Comparison of ENCODE assay signal across 1 cellular context in genomic region chr1:225845633-225846259, GRCh38.
TF ChIP-seq lines count a peak whose summit lies in the region.

No MANE protein-coding gene starts in this region.

TF ChIP-seq in HEK293, 187 proteins besides CTCF, POLR2A, EP300 and RAD21 (continued from another document and continues in another):
- TF ChIP-seq, protein P1, sequence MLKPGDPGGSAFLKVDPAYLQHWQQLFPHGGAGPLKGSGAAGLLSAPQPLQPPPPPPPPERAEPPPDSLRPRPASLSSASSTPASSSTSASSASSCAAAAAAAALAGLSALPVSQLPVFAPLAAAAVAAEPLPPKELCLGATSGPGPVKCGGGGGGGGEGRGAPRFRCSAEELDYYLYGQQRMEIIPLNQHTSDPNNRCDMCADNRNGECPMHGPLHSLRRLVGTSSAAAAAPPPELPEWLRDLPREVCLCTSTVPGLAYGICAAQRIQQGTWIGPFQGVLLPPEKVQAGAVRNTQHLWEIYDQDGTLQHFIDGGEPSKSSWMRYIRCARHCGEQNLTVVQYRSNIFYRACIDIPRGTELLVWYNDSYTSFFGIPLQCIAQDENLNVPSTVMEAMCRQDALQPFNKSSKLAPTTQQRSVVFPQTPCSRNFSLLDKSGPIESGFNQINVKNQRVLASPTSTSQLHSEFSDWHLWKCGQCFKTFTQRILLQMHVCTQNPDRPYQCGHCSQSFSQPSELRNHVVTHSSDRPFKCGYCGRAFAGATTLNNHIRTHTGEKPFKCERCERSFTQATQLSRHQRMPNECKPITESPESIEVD (tag by site-specific recombination; IDR thresholded peaks at IDR 0.05): no peak
- TF ChIP-seq TRIM28 (IDR thresholded peaks at IDR 0.05; ENCODE audit: borderline replicate concordance, low read length) (no peak), ZNF561 (tag by site-specific recombination; IDR thresholded peaks at IDR 0.05; ENCODE audit: borderline replicate concordance) (peak; percentile 73), ZFP3 (tag by site-specific recombination; IDR thresholded peaks at IDR 0.05; ENCODE audit: low read depth) (no peak), ZNF16 (tag by site-specific recombination; IDR thresholded peaks at IDR 0.05; ENCODE audit: low read depth) (no peak), ZNF121 (tag by site-specific recombination; IDR thresholded peaks at IDR 0.05) (no peak), ZNF558 (tag by site-specific recombination; IDR thresholded peaks at IDR 0.05) (no peak), ZNF423 (tag by site-specific recombination; IDR thresholded peaks at IDR 0.05) (no peak), ZFP37 (tag by site-specific recombination; IDR thresholded peaks at IDR 0.05) (peak; percentile 38; the same call in 1 of the 2 replicates), GFI1B (tag by site-specific recombination; IDR thresholded peaks at IDR 0.05) (no peak), YY1 (tag by site-specific recombination; IDR thresholded peaks at IDR 0.05) (no peak), GLIS2 (tag by site-specific recombination; IDR thresholded peaks at IDR 0.05) (peak; percentile 77), ZNF19 (tag by site-specific recombination; IDR thresholded peaks at IDR 0.05; ENCODE audit: low read depth) (no peak), ZNF223 (tag by site-specific recombination; IDR thresholded peaks at IDR 0.05) (no peak), ZNF175 (tag by site-specific recombination; IDR thresholded peaks at IDR 0.05) (no peak), MEIS1 (CRISPR knock-in tag; IDR thresholded peaks at IDR 0.05; ENCODE audit: borderline replicate concordance) (no peak), ZNF157 (tag by site-specific recombination; IDR thresholded peaks at IDR 0.05) (no peak), ZNF239 (tag by site-specific recombination; IDR thresholded peaks at IDR 0.05) (no peak), SCRT1 (tag by site-specific recombination; IDR thresholded peaks at IDR 0.05; ENCODE audit: borderline replicate concordance) (no peak), WT1 (tag by site-specific recombination; IDR thresholded peaks at IDR 0.05) (no peak), ZNF169 (tag by site-specific recombination; IDR thresholded peaks at IDR 0.05) (no peak), ZNF138 (tag by site-specific recombination; IDR thresholded peaks at IDR 0.05; ENCODE audit: borderline replicate concordance) (no peak), ZNF660 (tag by site-specific recombination; IDR thresholded peaks at IDR 0.05) (no peak; the same call in 1 of the 2 replicates), ZNF302 (tag by site-specific recombination; IDR thresholded peaks at IDR 0.05; ENCODE audit: low read depth) (no peak), ZBTB1 (tag by site-specific recombination; IDR thresholded peaks at IDR 0.05) (no peak), ZNF623 (tag by site-specific recombination; IDR thresholded peaks at IDR 0.05) (no peak), KLF8 (tag by site-specific recombination; IDR thresholded peaks at IDR 0.05) (0 out of 2 replicates have a peak, but pooled peaks have one; percentile 56), ZNF433 (tag by site-specific recombination; IDR thresholded peaks at IDR 0.05; ENCODE audit: low read depth) (no peak), ZNF214 (tag by site-specific recombination; IDR thresholded peaks at IDR 0.05; ENCODE audit: borderline replicate concordance) (no peak), ZNF292 (tag by site-specific recombination; IDR thresholded peaks at IDR 0.05; ENCODE audit: borderline replicate concordance, low read depth) (no peak), SP7 (tag by site-specific recombination; IDR thresholded peaks at IDR 0.05) (no peak; the same call in 1 of the 2 replicates), ZNF596 (tag by site-specific recombination; IDR thresholded peaks at IDR 0.05) (no peak), OVOL3 (tag by site-specific recombination; IDR thresholded peaks at IDR 0.05) (no peak), ZNF544 (tag by site-specific recombination; IDR thresholded peaks at IDR 0.05) (no peak), ZNF785 (tag by site-specific recombination; IDR thresholded peaks at IDR 0.05) (no peak), ZNF629 (tag by site-specific recombination; IDR thresholded peaks at IDR 0.05) (no peak), ZNF366 (tag by site-specific recombination; conservative IDR thresholded peaks at IDR 0.05) (no peak), ZXDB (tag by site-specific recombination; IDR thresholded peaks at IDR 0.05) (peak; percentile 53; the same call in 1 of the 2 replicates), ZNF132 (tag by site-specific recombination; IDR thresholded peaks at IDR 0.05; ENCODE audit: borderline replicate concordance) (no peak), BCL11B (tag by site-specific recombination; IDR thresholded peaks at IDR 0.05; ENCODE audit: low read depth) (peak; percentile 73; the same call in 1 of the 2 replicates), ZNF404 (tag by site-specific recombination; IDR thresholded peaks at IDR 0.05) (no peak), ZBTB17 (tag by site-specific recombination; IDR thresholded peaks at IDR 0.05) (0 out of 2 replicates have a peak, but pooled peaks have one; percentile 34), ZNF146 (tag by site-specific recombination; IDR thresholded peaks at IDR 0.05) (no peak), ZNF626 (tag by site-specific recombination; IDR thresholded peaks at IDR 0.05) (no peak), IKZF3 (tag by site-specific recombination; IDR thresholded peaks at IDR 0.05) (peak; percentile 92), ZNF645 (tag by site-specific recombination; IDR thresholded peaks at IDR 0.05) (no peak), ZNF585B (tag by site-specific recombination; IDR thresholded peaks at IDR 0.05) (no peak; the same call in 1 of the 2 replicates), YY2 (tag by site-specific recombination; IDR thresholded peaks at IDR 0.05) (no peak), ZNF624 (tag by site-specific recombination; IDR thresholded peaks at IDR 0.05) (no peak), ZNF184 (tag by site-specific recombination; IDR thresholded peaks at IDR 0.05) (no peak), ZNF514 (tag by site-specific recombination; IDR thresholded peaks at IDR 0.05) (no peak), HOXD13 (CRISPR knock-in tag; IDR thresholded peaks at IDR 0.05; ENCODE audit: borderline replicate concordance) (no peak), ZBTB48 (tag by site-specific recombination; IDR thresholded peaks at IDR 0.05) (peak; percentile 41; the same call in 1 of the 2 replicates), ZNF600 (tag by site-specific recombination; IDR thresholded peaks at IDR 0.05) (peak; percentile 27; the same call in 1 of the 2 replicates), ZNF324 (tag by site-specific recombination; IDR thresholded peaks at IDR 0.05) (no peak), ZNF114 (tag by site-specific recombination; IDR thresholded peaks at IDR 0.05) (no peak), ZBTB21 (tag by site-specific recombination; IDR thresholded peaks at IDR 0.05) (no peak), SALL2 (tag by site-specific recombination; IDR thresholded peaks at IDR 0.05; ENCODE audit: borderline replicate concordance) (no peak), ZNF549 (tag by site-specific recombination; IDR thresholded peaks at IDR 0.05) (no peak), ZNF394 (tag by site-specific recombination; IDR thresholded peaks at IDR 0.05; ENCODE audit: borderline replicate concordance) (no peak)
- TF ChIP-seq, protein P2, sequence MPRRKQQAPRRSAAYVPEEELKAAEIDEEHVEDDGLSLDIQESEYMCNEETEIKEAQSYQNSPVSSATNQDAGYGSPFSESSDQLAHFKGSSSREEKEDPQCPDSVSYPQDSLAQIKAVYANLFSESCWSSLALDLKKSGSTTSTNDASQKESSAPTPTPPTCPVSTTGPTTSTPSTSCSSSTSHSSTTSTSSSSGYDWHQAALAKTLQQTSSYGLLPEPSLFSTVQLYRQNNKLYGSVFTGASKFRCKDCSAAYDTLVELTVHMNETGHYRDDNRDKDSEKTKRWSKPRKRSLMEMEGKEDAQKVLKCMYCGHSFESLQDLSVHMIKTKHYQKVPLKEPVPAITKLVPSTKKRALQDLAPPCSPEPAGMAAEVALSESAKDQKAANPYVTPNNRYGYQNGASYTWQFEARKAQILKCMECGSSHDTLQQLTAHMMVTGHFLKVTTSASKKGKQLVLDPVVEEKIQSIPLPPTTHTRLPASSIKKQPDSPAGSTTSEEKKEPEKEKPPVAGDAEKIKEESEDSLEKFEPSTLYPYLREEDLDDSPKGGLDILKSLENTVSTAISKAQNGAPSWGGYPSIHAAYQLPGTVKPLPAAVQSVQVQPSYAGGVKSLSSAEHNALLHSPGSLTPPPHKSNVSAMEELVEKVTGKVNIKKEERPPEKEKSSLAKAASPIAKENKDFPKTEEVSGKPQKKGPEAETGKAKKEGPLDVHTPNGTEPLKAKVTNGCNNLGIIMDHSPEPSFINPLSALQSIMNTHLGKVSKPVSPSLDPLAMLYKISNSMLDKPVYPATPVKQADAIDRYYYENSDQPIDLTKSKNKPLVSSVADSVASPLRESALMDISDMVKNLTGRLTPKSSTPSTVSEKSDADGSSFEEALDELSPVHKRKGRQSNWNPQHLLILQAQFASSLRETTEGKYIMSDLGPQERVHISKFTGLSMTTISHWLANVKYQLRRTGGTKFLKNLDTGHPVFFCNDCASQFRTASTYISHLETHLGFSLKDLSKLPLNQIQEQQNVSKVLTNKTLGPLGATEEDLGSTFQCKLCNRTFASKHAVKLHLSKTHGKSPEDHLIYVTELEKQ (tag by site-specific recombination; IDR thresholded peaks at IDR 0.05; ENCODE audit: borderline replicate concordance): no peak
- TF ChIP-seq, protein P3, sequence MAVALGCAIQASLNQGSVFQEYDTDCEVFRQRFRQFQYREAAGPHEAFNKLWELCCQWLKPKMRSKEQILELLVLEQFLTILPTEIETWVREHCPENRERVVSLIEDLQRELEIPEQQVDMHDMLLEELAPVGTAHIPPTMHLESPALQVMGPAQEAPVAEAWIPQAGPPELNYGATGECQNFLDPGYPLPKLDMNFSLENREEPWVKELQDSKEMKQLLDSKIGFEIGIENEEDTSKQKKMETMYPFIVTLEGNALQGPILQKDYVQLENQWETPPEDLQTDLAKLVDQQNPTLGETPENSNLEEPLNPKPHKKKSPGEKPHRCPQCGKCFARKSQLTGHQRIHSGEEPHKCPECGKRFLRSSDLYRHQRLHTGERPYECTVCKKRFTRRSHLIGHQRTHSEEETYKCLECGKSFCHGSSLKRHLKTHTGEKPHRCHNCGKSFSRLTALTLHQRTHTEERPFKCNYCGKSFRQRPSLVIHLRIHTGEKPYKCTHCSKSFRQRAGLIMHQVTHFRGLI (tag by site-specific recombination; IDR thresholded peaks at IDR 0.05): no peak
- TF ChIP-seq, protein P4, sequence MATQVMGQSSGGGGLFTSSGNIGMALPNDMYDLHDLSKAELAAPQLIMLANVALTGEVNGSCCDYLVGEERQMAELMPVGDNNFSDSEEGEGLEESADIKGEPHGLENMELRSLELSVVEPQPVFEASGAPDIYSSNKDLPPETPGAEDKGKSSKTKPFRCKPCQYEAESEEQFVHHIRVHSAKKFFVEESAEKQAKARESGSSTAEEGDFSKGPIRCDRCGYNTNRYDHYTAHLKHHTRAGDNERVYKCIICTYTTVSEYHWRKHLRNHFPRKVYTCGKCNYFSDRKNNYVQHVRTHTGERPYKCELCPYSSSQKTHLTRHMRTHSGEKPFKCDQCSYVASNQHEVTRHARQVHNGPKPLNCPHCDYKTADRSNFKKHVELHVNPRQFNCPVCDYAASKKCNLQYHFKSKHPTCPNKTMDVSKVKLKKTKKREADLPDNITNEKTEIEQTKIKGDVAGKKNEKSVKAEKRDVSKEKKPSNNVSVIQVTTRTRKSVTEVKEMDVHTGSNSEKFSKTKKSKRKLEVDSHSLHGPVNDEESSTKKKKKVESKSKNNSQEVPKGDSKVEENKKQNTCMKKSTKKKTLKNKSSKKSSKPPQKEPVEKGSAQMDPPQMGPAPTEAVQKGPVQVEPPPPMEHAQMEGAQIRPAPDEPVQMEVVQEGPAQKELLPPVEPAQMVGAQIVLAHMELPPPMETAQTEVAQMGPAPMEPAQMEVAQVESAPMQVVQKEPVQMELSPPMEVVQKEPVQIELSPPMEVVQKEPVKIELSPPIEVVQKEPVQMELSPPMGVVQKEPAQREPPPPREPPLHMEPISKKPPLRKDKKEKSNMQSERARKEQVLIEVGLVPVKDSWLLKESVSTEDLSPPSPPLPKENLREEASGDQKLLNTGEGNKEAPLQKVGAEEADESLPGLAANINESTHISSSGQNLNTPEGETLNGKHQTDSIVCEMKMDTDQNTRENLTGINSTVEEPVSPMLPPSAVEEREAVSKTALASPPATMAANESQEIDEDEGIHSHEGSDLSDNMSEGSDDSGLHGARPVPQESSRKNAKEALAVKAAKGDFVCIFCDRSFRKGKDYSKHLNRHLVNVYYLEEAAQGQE (tag by site-specific recombination; IDR thresholded peaks at IDR 0.05): no peak
- TF ChIP-seq, protein P5, sequence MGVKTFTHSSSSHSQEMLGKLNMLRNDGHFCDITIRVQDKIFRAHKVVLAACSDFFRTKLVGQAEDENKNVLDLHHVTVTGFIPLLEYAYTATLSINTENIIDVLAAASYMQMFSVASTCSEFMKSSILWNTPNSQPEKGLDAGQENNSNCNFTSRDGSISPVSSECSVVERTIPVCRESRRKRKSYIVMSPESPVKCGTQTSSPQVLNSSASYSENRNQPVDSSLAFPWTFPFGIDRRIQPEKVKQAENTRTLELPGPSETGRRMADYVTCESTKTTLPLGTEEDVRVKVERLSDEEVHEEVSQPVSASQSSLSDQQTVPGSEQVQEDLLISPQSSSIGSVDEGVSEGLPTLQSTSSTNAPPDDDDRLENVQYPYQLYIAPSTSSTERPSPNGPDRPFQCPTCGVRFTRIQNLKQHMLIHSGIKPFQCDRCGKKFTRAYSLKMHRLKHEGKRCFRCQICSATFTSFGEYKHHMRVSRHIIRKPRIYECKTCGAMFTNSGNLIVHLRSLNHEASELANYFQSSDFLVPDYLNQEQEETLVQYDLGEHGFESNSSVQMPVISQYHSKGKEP (tag by site-specific recombination; IDR thresholded peaks at IDR 0.05): no peak
- TF ChIP-seq, protein P6, sequence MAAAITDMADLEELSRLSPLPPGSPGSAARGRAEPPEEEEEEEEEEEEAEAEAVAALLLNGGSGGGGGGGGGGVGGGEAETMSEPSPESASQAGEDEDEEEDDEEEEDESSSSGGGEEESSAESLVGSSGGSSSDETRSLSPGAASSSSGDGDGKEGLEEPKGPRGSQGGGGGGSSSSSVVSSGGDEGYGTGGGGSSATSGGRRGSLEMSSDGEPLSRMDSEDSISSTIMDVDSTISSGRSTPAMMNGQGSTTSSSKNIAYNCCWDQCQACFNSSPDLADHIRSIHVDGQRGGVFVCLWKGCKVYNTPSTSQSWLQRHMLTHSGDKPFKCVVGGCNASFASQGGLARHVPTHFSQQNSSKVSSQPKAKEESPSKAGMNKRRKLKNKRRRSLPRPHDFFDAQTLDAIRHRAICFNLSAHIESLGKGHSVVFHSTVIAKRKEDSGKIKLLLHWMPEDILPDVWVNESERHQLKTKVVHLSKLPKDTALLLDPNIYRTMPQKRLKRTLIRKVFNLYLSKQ (tag by site-specific recombination; IDR thresholded peaks at IDR 0.05; ENCODE audit: borderline replicate concordance): no peak
